17 cellular contexts compared by ENCODE assay signal in the genomic region with DNA sequence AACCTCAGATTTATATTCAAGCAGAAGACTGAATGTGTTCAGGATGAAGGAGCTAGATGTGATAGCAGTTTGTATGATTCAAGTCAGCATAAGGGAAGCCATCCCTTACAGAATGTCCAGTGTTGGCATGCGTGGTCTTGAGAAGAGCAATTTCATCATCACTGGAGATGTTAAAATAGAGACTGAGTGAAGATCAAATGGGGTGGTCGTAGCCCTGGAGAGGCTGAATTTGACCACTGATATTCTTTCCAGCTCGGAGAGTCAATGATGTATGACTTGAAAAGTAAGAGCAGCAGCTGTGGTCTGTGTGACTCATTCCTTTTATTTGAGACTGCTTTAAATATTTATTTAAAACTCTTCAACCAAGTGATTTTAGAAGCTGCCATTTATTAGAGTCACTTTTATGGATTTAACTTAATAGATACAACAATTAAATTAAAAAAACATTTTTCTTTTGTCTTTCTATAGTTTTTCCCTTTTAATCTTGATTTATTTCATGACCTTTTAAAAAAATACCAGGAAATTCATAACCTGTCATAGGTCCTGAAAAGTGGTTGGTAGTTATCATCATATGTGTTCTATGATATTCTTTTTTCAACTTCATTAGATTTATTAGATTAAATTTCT. TPM values are rescaled to one million over a fixed set of nuclear protein-coding genes. Genes with fewer than 3 reads are reported as not detected.
A peak's percentile ranks its signal among the peaks of the same experiment; 100 is the strongest.
DNase-seq lines count a peak whose midpoint lies in the region; ATAC-seq and TF ChIP-seq lines count a peak whose summit lies in the region.
"Had no signal": no experiment of that assay in that cellular context is flagged by ENCODE, and none has a peak within 500 bp of the region (broad histone marks: within the 10 kb centered on the region; RNA-seq: fewer than 3 reads in every experiment).

No MANE protein-coding gene starts in this region.

- H3K9me3 ChIP-seq in adipocyte (ENCODE audit: control insufficient read depth, low read length): no peaks in the 10 kb centered on the region
- H3K9me3 ChIP-seq: HAP-1 had no signal

- H3K27me3 ChIP-seq in adipocyte (replicated peaks; ENCODE audit: control insufficient read depth, insufficient read depth, low read length): no peaks in the 10 kb centered on the region

- no peak overlapping the region for H3K4me3 ChIP-seq in adipocyte (ENCODE audit: low read length)
- H3K4me3 ChIP-seq: HAP-1, SK-N-MC had no signal

- CTCF ChIA-PET in Calu3 (lab: Charles Lee): interaction anchor here (0.7 kb wide), 1 partner anchor 996 kb away, joined by 3 read pairs; no protein-coding TSS in a partner anchor

- H3K4me1 ChIP-seq in adipocyte (ENCODE audit: control insufficient read depth, insufficient read depth, low read length): peaks cover 21% of the 10 kb centered on the region

- no TSS peak for BruUV-seq in Calu3 (replicated peaks; lab: Mats Ljungman, UMichigan)

- no peaks in the 10 kb centered on the region for H3K9me3 Mint-ChIP-seq in glutamatergic neuron (ENCODE audit: unreplicated experiment)
- no peaks in the 10 kb centered on the region for H3K9me3 Mint-ChIP-seq in activated T-cell treated with anti-CD3 and anti-CD28 coated beads, Interleukin-2, amount 50 U/mL, for 72 hours
- peaks cover 0 to 3% (median 1%) of the 10 kb centered on the region in 6 donors for H3K9me3 Mint-ChIP-seq in immature natural killer cell
- peaks cover 2% of the 10 kb centered on the region for H3K9me3 Mint-ChIP-seq in Calu3 (ENCODE audit: low read depth, unreplicated experiment)

- no peak overlapping the region for H3K9ac ChIP-seq in adipocyte (ENCODE audit: low read length)

- intact Hi-C loops in Calu3 (cut with micrococcal nuclease; ENCODE audit: unreplicated experiment): no loop called here

- no peaks in the 10 kb centered on the region for H3K36me3 ChIP-seq in adipocyte (ENCODE audit: control insufficient read depth, insufficient read depth, low read length, severe bottlenecking)
- H3K36me3 ChIP-seq: HAP-1 had no signal

- H3K27ac Mint-ChIP-seq in glutamatergic neuron (ENCODE audit: unreplicated experiment): peak overlapping the region; percentile 28
- no peak overlapping the region for H3K27ac Mint-ChIP-seq in activated T-cell treated with anti-CD3 and anti-CD28 coated beads, Interleukin-2, amount 50 U/mL, for 72 hours
- H3K27ac Mint-ChIP-seq in immature natural killer cell: no peak overlapping the region
- H3K27ac Mint-ChIP-seq in Calu3 (ENCODE audit: unreplicated experiment): no peak overlapping the region
- H3K27ac Mint-ChIP-seq: effector memory CD8-positive, alpha-beta T cell; memory B cell had no signal

- no peaks in the 10 kb centered on the region for H3K36me3 Mint-ChIP-seq in glutamatergic neuron (ENCODE audit: unreplicated experiment)
- H3K36me3 Mint-ChIP-seq in activated T-cell treated with anti-CD3 and anti-CD28 coated beads, Interleukin-2, amount 50 U/mL, for 72 hours (ENCODE audit: insufficient read depth in 2 of 2): no peaks in the 10 kb centered on the region
- H3K36me3 Mint-ChIP-seq in immature natural killer cell: no peaks in the 10 kb centered on the region
- H3K36me3 Mint-ChIP-seq in Calu3 (ENCODE audit: insufficient read depth, unreplicated experiment): no peaks in the 10 kb centered on the region
- H3K36me3 Mint-ChIP-seq: memory B cell had no signal

- TF ChIP-seq CTCF in glutamatergic neuron (IDR thresholded peaks at IDR 0.05; ENCODE audit: partially characterized antibody, unreplicated experiment) (no peak), Calu3 (IDR thresholded peaks at IDR 0.05; ENCODE audit: unreplicated experiment) (no peak)

- H3K4me3 Mint-ChIP-seq in glutamatergic neuron (ENCODE audit: unreplicated experiment) (no peak overlapping the region), immature natural killer cell (no peak overlapping the region), Calu3 (ENCODE audit: low read depth, unreplicated experiment) (no peak overlapping the region)
- no peak overlapping the region for H3K4me3 Mint-ChIP-seq in activated T-cell treated with anti-CD3 and anti-CD28 coated beads, Interleukin-2, amount 50 U/mL, for 72 hours
- H3K4me3 Mint-ChIP-seq: effector memory CD8-positive, alpha-beta T cell; memory B cell had no signal

- DNase-seq in A172 (ENCODE audit: low spot score) (peak; percentile 70), H4 (ENCODE audit: low spot score) (peak; percentile 59), adipocyte (ENCODE audit: low read depth) (peak; percentile 73), glutamatergic neuron (no peak), immature natural killer cell (no peak), Calu3 (no peak)
- no peak for DNase-seq in activated T-cell treated with anti-CD3 and anti-CD28 coated beads, Interleukin-2, amount 50 U/mL, for 72 hours
- no peak for DNase-seq in NK-92 treated with Interleukin-12 subunit alpha and Interleukin-12 subunit beta, amount 100 ng/mL, for 24 hours (lab: John Stamatoyannopoulos, UW)
- DNase-seq: amygdala; DND-41; effector memory CD8-positive, alpha-beta T cell; NCI-H1417 treated with DMSO at 0.1 percent for 48 hours; stimulated activated CD4-positive, alpha-beta T cell treated with anti-CD3 and anti-CD28 coated beads, Interleukin-1b, Interleukin-23, amount 100 ng/mL, for 48 hours had no signal

- no peak for ATAC-seq in activated T-cell treated with anti-CD3 and anti-CD28 coated beads, Interleukin-2, amount 50 U/mL, for 72 hours (replicated peaks in 1 of 2)
- ATAC-seq: effector memory CD8-positive, alpha-beta T cell; HepG2 had no signal

- H3K27me3 Mint-ChIP-seq in glutamatergic neuron (ENCODE audit: unreplicated experiment): peaks cover 2% of the 10 kb centered on the region
- no peaks in the 10 kb centered on the region for H3K27me3 Mint-ChIP-seq in activated T-cell treated with anti-CD3 and anti-CD28 coated beads, Interleukin-2, amount 50 U/mL, for 72 hours (ENCODE audit: low read depth)
- peaks cover 2 to 5% (median 2%) of the 10 kb centered on the region in 3 donors for H3K27me3 Mint-ChIP-seq in immature natural killer cell (ENCODE audit: low read depth in 3 of 3)
- no peaks in the 10 kb centered on the region for H3K27me3 Mint-ChIP-seq in Calu3 (ENCODE audit: unreplicated experiment)

- peaks cover 17% of the 10 kb centered on the region for H3K4me1 Mint-ChIP-seq in glutamatergic neuron (ENCODE audit: low read depth, unreplicated experiment)
- H3K4me1 Mint-ChIP-seq in activated T-cell treated with anti-CD3 and anti-CD28 coated beads, Interleukin-2, amount 50 U/mL, for 72 hours (ENCODE audit: low read depth): no peaks in the 10 kb centered on the region
- no peaks in the 10 kb centered on the region for H3K4me1 Mint-ChIP-seq in immature natural killer cell
- no peaks in the 10 kb centered on the region for H3K4me1 Mint-ChIP-seq in Calu3 (ENCODE audit: low read depth, unreplicated experiment)
- H3K4me1 Mint-ChIP-seq: memory B cell had no signal

RNA-seq across cellular contexts. Expression of gene FMN2, which starts 15.5 kb away (rescaled TPM):
- 5.1 and 8.8 TPM in 2 replicates for total RNA-seq in A172 (2014; rRNA removed; shearing (Covaris generic))
- total RNA-seq in H4 (2014; rRNA removed; shearing (Covaris generic)): 1.9 and 5.2 TPM in 2 replicates
- total RNA-seq in glutamatergic neuron (ENCODE audit: unreplicated experiment) (150 TPM), Calu3 (2022) (0.12 TPM in 1 of 2 replicates, not detected in the other)
- total RNA-seq in activated T-cell treated with anti-CD3 and anti-CD28 coated beads, Interleukin-2, amount 50 U/mL, for 72 hours: not detected
- polyA plus RNA-seq in immature natural killer cell: not detected
- total RNA-seq: HepG2 had no signal
- polyA plus RNA-seq: HepG2 had no signal

Comparison
In these comparisons a context has a peak if more than half of its experiments do, and no peak if none do; other contexts are left out.
1. DNase-seq: peak in A172 (single experiment), H4 (single experiment) and adipocyte (single experiment); none in glutamatergic neuron (single experiment), activated T-cell treated with anti-CD3 and anti-CD28 coated beads, Interleukin-2, amount 50 U/mL, for 72 hours (0 of 2), NK-92 treated with Interleukin-12 subunit alpha and Interleukin-12 subunit beta, amount 100 ng/mL, for 24 hours (single experiment), immature natural killer cell (0 of 3) and Calu3 (single experiment).
2. RNA of gene FMN2, which starts 15.5 kb away (total RNA-seq): 150 TPM in glutamatergic neuron (single experiment); 5.1 to 8.8 TPM in A172, 1.9 to 5.2 TPM in H4, 0.12 TPM in Calu3 and not detected in activated T-cell treated with anti-CD3 and anti-CD28 coated beads, Interleukin-2, amount 50 U/mL, for 72 hours; every median in the first group is over 10 times any median in the second.